ENCODE assay signal across 16 cellular contexts in the genomic region with DNA sequence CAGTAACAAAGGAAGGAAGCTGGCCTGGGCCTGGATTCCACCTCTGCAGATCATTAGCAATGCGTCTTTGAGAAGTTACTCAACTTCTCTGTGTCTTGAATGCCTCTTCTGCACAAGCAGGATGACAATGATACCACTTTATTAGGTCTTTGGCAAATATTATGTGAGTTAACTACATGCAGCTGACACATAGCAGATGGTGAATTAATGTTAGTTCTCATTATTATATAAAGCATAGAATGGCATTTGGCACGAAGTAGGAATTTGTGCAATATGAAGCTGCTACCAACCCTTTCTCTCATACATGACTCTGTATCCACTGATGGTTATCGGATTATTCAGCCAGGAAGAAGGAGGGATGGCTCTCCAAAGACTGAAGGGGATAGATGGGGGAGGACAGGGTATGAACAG.
"Had no signal": no experiment of that assay in that cellular context is flagged by ENCODE, and none has a peak within 500 bp of the region (broad histone marks: within the 10 kb centered on the region; RNA-seq: fewer than 3 reads in every experiment).

No MANE protein-coding gene starts in this region.

- H3K9me3 ChIP-seq: adrenal gland, ovary had no signal

- DNase-seq: activated CD4-positive, alpha-beta memory T cell treated with anti-CD3 and anti-CD28 coated beads, Interleukin-2, amount 10 ng/mL, durations not matched to agents 7 days and 5 days; activated CD4-positive, alpha-beta T cell treated with anti-CD3 and anti-CD28 coated beads for 36 hours; activated effector memory CD4-positive, alpha-beta T cell treated with anti-CD3 and anti-CD28 coated beads, Interleukin-2, amount 50 U/mL, for 16 hours; activated T-cell treated with anti-CD3 and anti-CD28 coated beads, Interleukin-2, amount 50 U/mL, for 48 hours; adrenal gland; erythroblast; midbrain; ovary; stimulated activated CD4-positive, alpha-beta T cell treated with anti-CD3 and anti-CD28 coated beads, Interleukin-12 subunit alpha, Interleukin-12 subunit beta, amount 100 ng/mL, for 4 hours; stimulated activated CD4-positive, alpha-beta T cell treated with anti-CD3 and anti-CD28 coated beads, Interleukin-2, amount 100 ng/mL, for 24 hours had no signal

- H2AFZ ChIP-seq: hepatocyte, neural progenitor cell had no signal

- H3K27me3 ChIP-seq: adrenal gland, cardiac muscle cell, hepatocyte, neural progenitor cell, ovary had no signal

- H3K27ac ChIP-seq: adrenal gland, cardiac muscle cell, hepatocyte, neural progenitor cell, ovary had no signal

- ATAC-seq: activated CD4-positive, alpha-beta T cell treated with anti-CD3 and anti-CD28 coated beads for 36 hours; left lobe of liver; sciatic nerve; stimulated activated effector memory CD8-positive, alpha-beta T cell treated with anti-CD3 and anti-CD28 coated beads, Interleukin-12 subunit alpha, Interleukin-12 subunit beta, amount 100 ng/mL, for 72 hours had no signal

- H3K36me3 ChIP-seq: adrenal gland, cardiac muscle cell, neural progenitor cell, ovary had no signal

- H3K4me2 ChIP-seq: hepatocyte, neural progenitor cell had no signal

- H3K4me1 ChIP-seq: adrenal gland, neural progenitor cell had no signal

- H3K4me3 ChIP-seq: adrenal gland, cardiac muscle cell, hepatocyte, neural progenitor cell, ovary had no signal

- H3K79me2 ChIP-seq: hepatocyte had no signal
